22 cellular contexts compared by ENCODE assay signal in genomic region chr1:197927908-197928665, GRCh38. TPM values are rescaled to one million over a fixed set of nuclear protein-coding genes. Genes with fewer than 3 reads are reported as not detected.
DNase-seq lines count a peak whose midpoint lies in the region; ATAC-seq and TF ChIP-seq lines count a peak whose summit lies in the region.
"Had no signal": no experiment of that assay in that cellular context is flagged by ENCODE, and none has a peak within 500 bp of the region (broad histone marks: within the 10 kb centered on the region; RNA-seq: fewer than 3 reads in every experiment).

No MANE protein-coding gene starts in this region.

- peak overlapping the region; percentile 25 for H3K4me3 ChIP-seq in cardiac muscle cell
- no peak overlapping the region for H3K4me3 ChIP-seq in heart left ventricle
- H3K4me3 ChIP-seq: coronary artery, upper lobe of left lung had no signal

- H3K27me3 Mint-ChIP-seq in activated T-helper 2 cell treated with anti-CD3 and anti-CD28 coated beads, Interferon-gamma antibody, Interleukin-2, Interleukin-4, amounts not matched to agents 10 μg/mL and 5 μg/mL and 100 μg/mL, durations not matched to agents 14 hours and 24 hours and 36 hours (ENCODE audit: low read depth), result peaks cover 65% of the 10 kb centered on the region
- peaks cover 79% of the 10 kb centered on the region for H3K27me3 Mint-ChIP-seq in mesothelial cell of epicardium (ENCODE audit: low read depth)
- peaks cover 87% of the 10 kb centered on the region for H3K27me3 Mint-ChIP-seq in osteocyte (ENCODE audit: unreplicated experiment)

- 89 to 92% (median 90%) methylated on average over 8 of the region's 8 CpGs for WGBS in heart left ventricle, 4 donors

- peaks cover 12% of the 10 kb centered on the region for H3K4me1 Mint-ChIP-seq in activated T-helper 2 cell treated with anti-CD3 and anti-CD28 coated beads, Interferon-gamma antibody, Interleukin-2, Interleukin-4, amounts not matched to agents 10 μg/mL and 5 μg/mL and 100 μg/mL, durations not matched to agents 14 hours and 24 hours and 36 hours (ENCODE audit: low read depth)
- peaks cover 3% of the 10 kb centered on the region for H3K4me1 Mint-ChIP-seq in mesothelial cell of epicardium
- peaks cover 4% of the 10 kb centered on the region for H3K4me1 Mint-ChIP-seq in osteocyte (ENCODE audit: unreplicated experiment)

- H3K9me3 Mint-ChIP-seq in activated T-helper 2 cell treated with anti-CD3 and anti-CD28 coated beads, Interferon-gamma antibody, Interleukin-2, Interleukin-4, amounts not matched to agents 10 μg/mL and 5 μg/mL and 100 μg/mL, durations not matched to agents 14 hours and 24 hours and 36 hours, result no peaks in the 10 kb centered on the region
- H3K9me3 Mint-ChIP-seq in mesothelial cell of epicardium (no peaks in the 10 kb centered on the region), osteocyte (ENCODE audit: unreplicated experiment) (no peaks in the 10 kb centered on the region)
- H3K9me3 Mint-ChIP-seq: T-cell had no signal

- no peak for TF ChIP-seq POLR2A in heart left ventricle (IDR thresholded peaks at IDR 0.05)

- no peak overlapping the region for H3K27ac Mint-ChIP-seq in activated T-helper 2 cell treated with anti-CD3 and anti-CD28 coated beads, Interferon-gamma antibody, Interleukin-2, Interleukin-4, amounts not matched to agents 10 μg/mL and 5 μg/mL and 100 μg/mL, durations not matched to agents 14 hours and 24 hours and 36 hours
- H3K27ac Mint-ChIP-seq in mesothelial cell of epicardium (no peak overlapping the region), osteocyte (ENCODE audit: unreplicated experiment) (no peak overlapping the region)
- H3K27ac Mint-ChIP-seq: CD4-positive, alpha-beta memory T cell; T-cell had no signal

- intact Hi-C loops in heart left ventricle (cut with DNase I), result loop anchor here in 5 of 10 donors (5.0 to 10.0 kb wide), 5 partner anchors 233 to 537 kb away; no protein-coding TSS in a partner anchor
- intact Hi-C loops in activated T-helper 2 cell treated with anti-CD3 and anti-CD28 coated beads, Interferon-gamma antibody, Interleukin-2, Interleukin-4, amounts not matched to agents 10 μg/mL and 5 μg/mL and 100 μg/mL, durations not matched to agents 14 hours and 24 hours and 36 hours (cut with micrococcal nuclease), result loop anchor here (5.0 kb wide), 1 partner anchor 539 kb away; no protein-coding TSS in a partner anchor

- H3K27ac ChIP-seq in cardiac muscle cell (no peak overlapping the region), heart left ventricle (no peak overlapping the region)
- H3K27ac ChIP-seq: coronary artery, upper lobe of left lung had no signal

- H3K36me3 Mint-ChIP-seq in activated T-helper 2 cell treated with anti-CD3 and anti-CD28 coated beads, Interferon-gamma antibody, Interleukin-2, Interleukin-4, amounts not matched to agents 10 μg/mL and 5 μg/mL and 100 μg/mL, durations not matched to agents 14 hours and 24 hours and 36 hours (ENCODE audit: low read depth), result no peaks in the 10 kb centered on the region
- no peaks in the 10 kb centered on the region for H3K36me3 Mint-ChIP-seq in mesothelial cell of epicardium
- H3K36me3 Mint-ChIP-seq in osteocyte (ENCODE audit: unreplicated experiment), result peaks cover 2% of the 10 kb centered on the region
- H3K36me3 Mint-ChIP-seq: CD4-positive, alpha-beta memory T cell; T-cell had no signal

- no peak for DNase-seq in cardiac muscle cell (ENCODE audit: low read depth in 1 of 2, low spot score in 1 of 2)
- DNase-seq in heart left ventricle, result no peak
- no peak for DNase-seq in activated T-helper 2 cell treated with anti-CD3 and anti-CD28 coated beads, Interferon-gamma antibody, Interleukin-2, Interleukin-4, amounts not matched to agents 10 μg/mL and 5 μg/mL and 100 μg/mL, durations not matched to agents 14 hours and 24 hours and 36 hours (ENCODE audit: low spot score)
- DNase-seq in mesothelial cell of epicardium (ENCODE audit: low spot score in 2 of 2, unreplicated experiment in 2 of 2), result no peak
- DNase-seq in osteocyte (ENCODE audit: extremely low spot score, unreplicated experiment), result no peak
- no peak for DNase-seq in stimulated activated CD4-positive, alpha-beta T cell treated with anti-CD3 and anti-CD28 coated beads, Interleukin-2, amount 100 ng/mL, for 48 hours
- no peak for DNase-seq in germinal center (ENCODE audit: low spot score)
- DNase-seq: activated gamma-delta T cell treated with Interleukin-2 at 50 U/mL for 16 hours; CD4-positive, alpha-beta memory T cell; DND-41; left cardiac atrium; NCI-H187 treated with DMSO at 0.1 percent for 48 hours; NCI-H345; retina; stimulated activated naive CD4-positive, alpha-beta T cell treated with Interleukin-2 at 50 U/mL for 16 hours; T-cell had no signal

- peak overlapping the region; percentile 75 for H3K4me3 Mint-ChIP-seq in activated T-helper 2 cell treated with anti-CD3 and anti-CD28 coated beads, Interferon-gamma antibody, Interleukin-2, Interleukin-4, amounts not matched to agents 10 μg/mL and 5 μg/mL and 100 μg/mL, durations not matched to agents 14 hours and 24 hours and 36 hours (ENCODE audit: low read depth)
- H3K4me3 Mint-ChIP-seq in mesothelial cell of epicardium, result peak overlapping the region; percentile 57
- H3K4me3 Mint-ChIP-seq in osteocyte (ENCODE audit: unreplicated experiment), result no peak overlapping the region

- H3K9me3 ChIP-seq in cardiac muscle cell (ENCODE audit: low read depth) (no peaks in the 10 kb centered on the region), heart left ventricle (no peaks in the 10 kb centered on the region)
- H3K9me3 ChIP-seq: upper lobe of left lung had no signal

- H3K27me3 ChIP-seq in cardiac muscle cell (peaks cover 61% of the 10 kb centered on the region), heart left ventricle (peaks cover 4 to 83% (median 49%) of the 10 kb centered on the region in 9 donors)

- ATAC-seq in heart left ventricle (no peak), HG03039 (IDR thresholded peaks at IDR 0.05; ENCODE audit: unreplicated experiment) (no peak)
- ATAC-seq: left cardiac atrium had no signal

- TF ChIP-seq CTCF in cardiac muscle cell (IDR thresholded peaks at IDR 0.05; ENCODE audit: low read depth, low read length) (no peak), heart left ventricle (IDR thresholded peaks at IDR 0.05) (no peak), mesothelial cell of epicardium (IDR thresholded peaks at IDR 0.05; ENCODE audit: unreplicated experiment) (no peak), osteocyte (IDR thresholded peaks at IDR 0.05) (no peak)

- H3K4me1 ChIP-seq in cardiac muscle cell (ENCODE audit: low read depth) (peaks cover 9% of the 10 kb centered on the region), heart left ventricle (peaks cover 0 to 3% (median 0%) of the 10 kb centered on the region in 12 donors)

- H3K36me3 ChIP-seq in cardiac muscle cell, result no peaks in the 10 kb centered on the region
- no peaks in the 10 kb centered on the region for H3K36me3 ChIP-seq in heart left ventricle
- H3K36me3 ChIP-seq: upper lobe of left lung had no signal

RNA-seq across cellular contexts. Expression of gene LHX9, which starts 10.9 kb away (rescaled TPM):
- total RNA-seq in cardiac muscle cell (0.04 TPM in 1 of 2 replicates, not detected in the other), heart left ventricle (1 to 10 TPM in 1 of 9 donors, under 1 TPM in 6, not detected in 2; 0.04 to 1.1 (median 0.15) TPM), mesothelial cell of epicardium (5.8 to 6.8 TPM (median 6.2 TPM) in 3 replicates), osteocyte (not detected in 2 replicates)
- polyA plus RNA-seq in cardiac muscle cell (0.02 TPM in 1 of 2 replicates, not detected in the other), heart left ventricle (under 1 TPM; 0.01 to 0.04 TPM)
- total RNA-seq in activated T-helper 2 cell treated with anti-CD3 and anti-CD28 coated beads, Interferon-gamma antibody, Interleukin-2, Interleukin-4, amounts not matched to agents 10 μg/mL and 5 μg/mL and 100 μg/mL, durations not matched to agents 14 hours and 24 hours and 36 hours, result 0.05 TPM in 1 of 2 replicates, not detected in the other
- total RNA-seq: activated CD8-positive, alpha-beta memory T cell treated with anti-CD3 and anti-CD28 coated beads for 36 hours; CD4-positive, alpha-beta memory T cell; epithelial cell of proximal tubule; T-cell had no signal
- polyA plus RNA-seq: AG04450; CD4-positive, alpha-beta memory T cell had no signal

RNA-seq across cellular contexts. Expression of gene C1orf53, which starts 25.7 kb away (rescaled TPM):
- total RNA-seq in cardiac muscle cell, result 4.3 and 12.0 TPM in 2 replicates
- polyA plus RNA-seq in cardiac muscle cell, result 1.6 and 9.2 TPM in 2 replicates
- total RNA-seq in heart left ventricle, result 10 to 100 TPM in 3 of 9 donors, 1 to 10 TPM in 6; 2.8 to 15.2 (median 6.8) TPM
- polyA plus RNA-seq in heart left ventricle, result 10 to 100 TPM in 1 of 2 donors, 1 to 10 TPM in 1; 4.1 to 13.0 TPM
- 2.4 and 2.5 TPM in 2 replicates for total RNA-seq in activated T-helper 2 cell treated with anti-CD3 and anti-CD28 coated beads, Interferon-gamma antibody, Interleukin-2, Interleukin-4, amounts not matched to agents 10 μg/mL and 5 μg/mL and 100 μg/mL, durations not matched to agents 14 hours and 24 hours and 36 hours
- total RNA-seq in mesothelial cell of epicardium, result 3.8 to 4.6 TPM (median 4.3 TPM) in 3 replicates
- 2.1 and 2.6 TPM in 2 replicates for total RNA-seq in osteocyte
- total RNA-seq: CD4-positive, alpha-beta memory T cell; T-cell had no signal
- polyA plus RNA-seq: CD4-positive, alpha-beta memory T cell had no signal
